8 cellular contexts compared by ENCODE assay signal in the genomic region with DNA sequence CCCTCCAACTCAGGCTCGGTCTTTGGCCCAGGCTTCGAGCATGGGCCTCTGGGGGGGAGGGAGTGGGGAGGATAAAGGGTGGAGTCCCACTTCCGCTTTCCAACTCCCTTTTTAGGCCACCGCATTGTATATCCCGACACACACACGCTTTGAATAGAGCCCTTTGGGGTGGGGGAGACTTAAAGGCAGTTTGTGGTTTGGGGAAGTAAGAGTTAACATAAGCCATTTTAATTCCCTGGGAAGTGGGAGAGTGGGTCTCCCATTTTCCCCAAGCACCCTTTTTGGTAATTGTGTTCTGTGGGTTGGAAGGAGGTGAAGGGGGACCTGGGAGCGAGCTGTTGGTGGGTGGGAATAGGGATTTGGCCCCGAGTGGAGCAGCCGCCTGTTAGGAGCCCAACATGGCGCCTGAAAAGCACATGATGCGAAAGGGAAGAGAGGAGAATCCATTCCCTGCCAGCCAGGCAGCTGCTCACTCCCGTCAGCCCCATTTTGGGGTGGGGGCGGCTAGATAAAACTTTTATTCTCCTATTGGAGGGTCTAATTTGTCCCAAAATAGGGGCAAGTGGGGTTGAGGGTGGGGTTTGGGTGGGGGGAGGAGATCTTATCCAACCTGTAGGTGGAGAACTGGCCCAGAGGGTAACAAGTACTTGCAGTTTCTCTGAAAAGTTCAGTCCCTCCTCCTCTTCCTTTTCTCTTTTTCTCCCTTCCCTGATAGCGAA. TPM values are rescaled to one million over a fixed set of nuclear protein-coding genes. Genes with fewer than 3 reads are reported as not detected.
DNase-seq lines count a peak whose midpoint lies in the region; ATAC-seq lines count a peak whose summit lies in the region.

No MANE protein-coding gene starts in this region.

- peaks cover 51% of the 10 kb centered on the region for H3K4me1 Mint-ChIP-seq in stimulated activated naive CD8-positive, alpha-beta T cell treated with anti-CD3 and anti-CD28 coated beads, Interleukin-15, Interleukin-2, amounts not matched to agents 100 ng/mL and 50 ng/mL, for 24 hours (ENCODE audit: low read depth)

- H3K36me3 Mint-ChIP-seq in stimulated activated naive CD8-positive, alpha-beta T cell treated with anti-CD3 and anti-CD28 coated beads, Interleukin-15, Interleukin-2, amounts not matched to agents 100 ng/mL and 50 ng/mL, for 24 hours (ENCODE audit: low read depth): peaks cover 50% of the 10 kb centered on the region

- H3K9me3 ChIP-seq in NT2/D1 (ENCODE audit: insufficient read depth, low read length) (no peaks in the 10 kb centered on the region), esophagus (ENCODE audit: control insufficient read depth in 2 of 2, insufficient read depth in 1 of 2, low read depth in 1 of 2, low read length in 1 of 2) (no peaks in the 10 kb centered on the region), mucosa of stomach (ENCODE audit: control insufficient read depth, low read length) (no peaks in the 10 kb centered on the region)

- peaks cover 38% of the 10 kb centered on the region for H3K36me3 ChIP-seq in NT2/D1 (ENCODE audit: insufficient read depth, insufficient read length, low read length)
- H3K36me3 ChIP-seq in esophagus (ENCODE audit: control insufficient read depth in 2 of 2, insufficient read depth in 2 of 2, low read length in 1 of 2): no peaks in the 10 kb centered on the region
- no peaks in the 10 kb centered on the region for H3K36me3 ChIP-seq in mucosa of stomach (ENCODE audit: control insufficient read depth, insufficient read depth, low read length)

- peak overlapping the region; percentile 100 for H3K27ac ChIP-seq in esophagus (ENCODE audit: low read depth in 2 of 2, low read length in 1 of 2)

- WGBS in esophagus, 2 donors: 0% methylated on average over 14 of the region's 14 CpGs

- peak overlapping the region; percentile 99 for H3K27ac Mint-ChIP-seq in stimulated activated naive CD8-positive, alpha-beta T cell treated with anti-CD3 and anti-CD28 coated beads, Interleukin-15, Interleukin-2, amounts not matched to agents 100 ng/mL and 50 ng/mL, for 24 hours

- peak overlapping the region; percentile 99 for H3K4me3 Mint-ChIP-seq in stimulated activated naive CD8-positive, alpha-beta T cell treated with anti-CD3 and anti-CD28 coated beads, Interleukin-15, Interleukin-2, amounts not matched to agents 100 ng/mL and 50 ng/mL, for 24 hours

- DNase-seq in AG08396 (ENCODE audit: low spot score): peak; percentile 36
- DNase-seq in H4 (ENCODE audit: low spot score): peak; percentile 54
- DNase-seq in NT2/D1 (ENCODE audit: low read depth, low spot score): peak; percentile 9
- peak; percentile 37 for DNase-seq in activated T-cell treated with anti-CD3 and anti-CD28 coated beads for 48 hours (ENCODE audit: low read depth)

- no peak for ATAC-seq in HG02973 (IDR thresholded peaks at IDR 0.05; ENCODE audit: unreplicated experiment)

- H3K9me3 Mint-ChIP-seq in stimulated activated naive CD8-positive, alpha-beta T cell treated with anti-CD3 and anti-CD28 coated beads, Interleukin-15, Interleukin-2, amounts not matched to agents 100 ng/mL and 50 ng/mL, for 24 hours: no peaks in the 10 kb centered on the region

- H3K4me3 ChIP-seq in NT2/D1 (ENCODE audit: insufficient read length, low read depth) (peak overlapping the region; percentile 97), esophagus (ENCODE audit: low read depth in 1 of 2, low read length in 2 of 2) (peak overlapping the region; percentile 94 to 97), mucosa of stomach (ENCODE audit: low read length) (peak overlapping the region; percentile 98)

- no peaks in the 10 kb centered on the region for H3K27me3 ChIP-seq in NT2/D1 (ENCODE audit: insufficient read depth, insufficient read length)
- no peaks in the 10 kb centered on the region for H3K27me3 ChIP-seq in esophagus (ENCODE audit: control insufficient read depth in 1 of 2, insufficient read depth in 2 of 2, low read length in 2 of 2)
- no peaks in the 10 kb centered on the region for H3K27me3 ChIP-seq in mucosa of stomach (ENCODE audit: control insufficient read depth, insufficient read depth, low read length)

- no peaks in the 10 kb centered on the region for H3K27me3 Mint-ChIP-seq in stimulated activated naive CD8-positive, alpha-beta T cell treated with anti-CD3 and anti-CD28 coated beads, Interleukin-15, Interleukin-2, amounts not matched to agents 100 ng/mL and 50 ng/mL, for 24 hours

- H3K4me1 ChIP-seq in NT2/D1 (ENCODE audit: insufficient read depth, insufficient read length) (no peaks in the 10 kb centered on the region), esophagus (ENCODE audit: control insufficient read depth in 2 of 2, insufficient read depth in 2 of 2, low read length in 1 of 2) (no peaks in the 10 kb centered on the region), mucosa of stomach (ENCODE audit: control insufficient read depth, insufficient read depth, low read length) (peaks cover 16% of the 10 kb centered on the region)

- peak overlapping the region; percentile 98 for H3K9ac ChIP-seq in NT2/D1 (ENCODE audit: insufficient read length, low read depth)
- H3K9ac ChIP-seq in mucosa of stomach (ENCODE audit: low read length): peak overlapping the region; percentile 100

RNA-seq across cellular contexts. Expression of gene PCF11, which starts 1.0 kb away (rescaled TPM):
- 18.9 and 20.7 TPM in 2 replicates for total RNA-seq in H4 (2014; rRNA removed; shearing (Covaris generic))
- polyA plus RNA-seq in esophagus: 10 to 100 TPM; 24.7 to 38.7 TPM

RNA-seq across cellular contexts. Expression of gene ANKRD42, which starts 35.6 kb away (rescaled TPM):
- total RNA-seq in H4 (2014; rRNA removed; shearing (Covaris generic)): 3.9 and 4.9 TPM in 2 replicates
- 1 to 10 TPM; 2.2 to 3.1 TPM for polyA plus RNA-seq in esophagus
